11 cellular contexts compared by ENCODE assay signal in genomic region chr1:31007462-31007991, GRCh38. TPM values are rescaled to one million over a fixed set of nuclear protein-coding genes. Genes with fewer than 3 reads are reported as not detected.
A peak's percentile ranks its signal among the peaks of the same experiment; 100 is the strongest.
DNase-seq lines count a peak whose midpoint lies in the region; ATAC-seq and TF ChIP-seq lines count a peak whose summit lies in the region.
"Had no signal": no experiment of that assay in that cellular context is flagged by ENCODE, and none has a peak within 500 bp of the region (broad histone marks: within the 10 kb centered on the region; RNA-seq: fewer than 3 reads in every experiment).

No MANE protein-coding gene starts in this region.

- H3K27me3 Mint-ChIP-seq in activated T-cell treated with anti-CD3 and anti-CD28 coated beads, Interleukin-2, amount 50 U/mL, for 24 hours = no peaks in the 10 kb centered on the region
- no peaks in the 10 kb centered on the region for H3K27me3 Mint-ChIP-seq in activated CD4-positive, alpha-beta memory T cell treated with anti-CD3 and anti-CD28 coated beads, Interleukin-2, amount 10 ng/mL, durations not matched to agents 7 days and 5 days
- no peaks in the 10 kb centered on the region for H3K27me3 Mint-ChIP-seq in stimulated activated naive B cell treated with anti-CD40 and anti-IgM and Interleukin-4, amounts not matched to agents 10 μg/mL and 1 μg/mL and 100 μg/mL, for 72 hours
- H3K27me3 Mint-ChIP-seq: B cell had no signal

- DNase-seq in activated T-cell treated with anti-CD3 and anti-CD28 coated beads, Interleukin-2, amount 50 U/mL, for 24 hours = no peak
- DNase-seq in activated T-cell treated with anti-CD3 and anti-CD28 coated beads for 4 hours (no peak), foreskin keratinocyte (peak; percentile 76 to 90), erythroblast (lab: John Stamatoyannopoulos, UW) (no peak), NCI-H2196 treated with DMSO at 0.1 percent for 48 hours (lab: John Stamatoyannopoulos, UW; ENCODE audit: unreplicated experiment) (no peak)
- no peak for DNase-seq in activated CD4-positive, alpha-beta memory T cell treated with anti-CD3 and anti-CD28 coated beads, Interleukin-2, amount 10 ng/mL, durations not matched to agents 7 days and 5 days
- DNase-seq in stimulated activated naive B cell treated with anti-CD40 and anti-IgM and Interleukin-4, amounts not matched to agents 10 μg/mL and 1 μg/mL and 100 μg/mL, for 72 hours = no peak
- DNase-seq: stimulated activated naive CD4-positive, alpha-beta T cell had no signal

- CTCF ChIA-PET in activated CD4-positive, alpha-beta memory T cell treated with anti-CD3 and anti-CD28 coated beads, Interleukin-2, amount 10 ng/mL, durations not matched to agents 7 days and 5 days (lab: Charles Lee) = interaction anchor here (0.9 kb wide), 1 partner anchor 17 kb away, joined by 3 read pairs; no protein-coding TSS in a partner anchor

- POLR2A ChIA-PET in activated CD4-positive, alpha-beta memory T cell treated with anti-CD3 and anti-CD28 coated beads, Interleukin-2, amount 10 ng/mL, durations not matched to agents 7 days and 5 days (lab: Charles Lee) = interaction anchor here (0.7 to 1.6 kb wide), 6 partner anchors 9 to 58 kb away, joined by 3 to 5 read pairs (median 4); no protein-coding TSS in a partner anchor

- no peaks in the 10 kb centered on the region for H3K27me3 ChIP-seq in foreskin keratinocyte
- H3K27me3 ChIP-seq: neutrophil had no signal

- no peak overlapping the region for H3K27ac ChIP-seq in foreskin keratinocyte
- H3K27ac ChIP-seq: neutrophil had no signal

- H3K4me1 Mint-ChIP-seq in activated T-cell treated with anti-CD3 and anti-CD28 coated beads, Interleukin-2, amount 50 U/mL, for 24 hours (ENCODE audit: low read depth) = peaks cover 81% of the 10 kb centered on the region
- H3K4me1 Mint-ChIP-seq in activated CD4-positive, alpha-beta memory T cell treated with anti-CD3 and anti-CD28 coated beads, Interleukin-2, amount 10 ng/mL, durations not matched to agents 7 days and 5 days = peaks cover 55% of the 10 kb centered on the region
- peaks cover 49 to 86% of the 10 kb centered on the region in 2 donors for H3K4me1 Mint-ChIP-seq in stimulated activated naive B cell treated with anti-CD40 and anti-IgM and Interleukin-4, amounts not matched to agents 10 μg/mL and 1 μg/mL and 100 μg/mL, for 72 hours

- TF ChIP-seq POLR2A in erythroblast (IDR thresholded peaks at IDR 0.05; ENCODE audit: low read length) = no peak

- peaks cover 75% of the 10 kb centered on the region for H3K36me3 Mint-ChIP-seq in activated T-cell treated with anti-CD3 and anti-CD28 coated beads, Interleukin-2, amount 50 U/mL, for 24 hours (ENCODE audit: low read depth)
- H3K36me3 Mint-ChIP-seq in activated CD4-positive, alpha-beta memory T cell treated with anti-CD3 and anti-CD28 coated beads, Interleukin-2, amount 10 ng/mL, durations not matched to agents 7 days and 5 days (ENCODE audit: low read depth) = peaks cover 43% of the 10 kb centered on the region
- peaks cover 48 to 65% of the 10 kb centered on the region in 2 donors for H3K36me3 Mint-ChIP-seq in stimulated activated naive B cell treated with anti-CD40 and anti-IgM and Interleukin-4, amounts not matched to agents 10 μg/mL and 1 μg/mL and 100 μg/mL, for 72 hours

- no peak for TF ChIP-seq CTCF in foreskin keratinocyte (conservative IDR thresholded peaks at IDR 0.05)

- H3K27ac Mint-ChIP-seq in activated T-cell treated with anti-CD3 and anti-CD28 coated beads, Interleukin-2, amount 50 U/mL, for 24 hours = peak overlapping the region; percentile 86
- H3K27ac Mint-ChIP-seq in activated CD4-positive, alpha-beta memory T cell treated with anti-CD3 and anti-CD28 coated beads, Interleukin-2, amount 10 ng/mL, durations not matched to agents 7 days and 5 days = peak overlapping the region; percentile 42
- peak overlapping the region; percentile 93 for H3K27ac Mint-ChIP-seq in stimulated activated naive B cell treated with anti-CD40 and anti-IgM and Interleukin-4, amounts not matched to agents 10 μg/mL and 1 μg/mL and 100 μg/mL, for 72 hours
- H3K27ac Mint-ChIP-seq: B cell had no signal

- no peaks in the 10 kb centered on the region for H3K9me3 Mint-ChIP-seq in activated T-cell treated with anti-CD3 and anti-CD28 coated beads, Interleukin-2, amount 50 U/mL, for 24 hours
- no peaks in the 10 kb centered on the region for H3K9me3 Mint-ChIP-seq in activated CD4-positive, alpha-beta memory T cell treated with anti-CD3 and anti-CD28 coated beads, Interleukin-2, amount 10 ng/mL, durations not matched to agents 7 days and 5 days
- H3K9me3 Mint-ChIP-seq in stimulated activated naive B cell treated with anti-CD40 and anti-IgM and Interleukin-4, amounts not matched to agents 10 μg/mL and 1 μg/mL and 100 μg/mL, for 72 hours = no peaks in the 10 kb centered on the region

- H3K4me1 ChIP-seq in foreskin keratinocyte = peaks cover 66% of the 10 kb centered on the region

- peak; percentile 72 for ATAC-seq in foreskin keratinocyte
- peak; percentile 80 to 88 for ATAC-seq in stimulated activated naive B cell treated with anti-CD40 and anti-IgM and Interleukin-4, amounts not matched to agents 10 μg/mL and 1 μg/mL and 100 μg/mL, for 72 hours (replicated peaks)
- no peak for ATAC-seq in HG02642 (IDR thresholded peaks at IDR 0.05; ENCODE audit: poor library complexity, unreplicated experiment)

- no peak overlapping the region for H3K4me3 Mint-ChIP-seq in activated T-cell treated with anti-CD3 and anti-CD28 coated beads, Interleukin-2, amount 50 U/mL, for 24 hours
- H3K4me3 Mint-ChIP-seq in activated CD4-positive, alpha-beta memory T cell treated with anti-CD3 and anti-CD28 coated beads, Interleukin-2, amount 10 ng/mL, durations not matched to agents 7 days and 5 days = no peak overlapping the region
- H3K4me3 Mint-ChIP-seq in stimulated activated naive B cell treated with anti-CD40 and anti-IgM and Interleukin-4, amounts not matched to agents 10 μg/mL and 1 μg/mL and 100 μg/mL, for 72 hours = peak overlapping the region; percentile 53 to 69
- H3K4me3 Mint-ChIP-seq: B cell had no signal

RNA-seq across cellular contexts. Expression of gene PUM1, which starts 58.0 kb away (rescaled TPM):
- total RNA-seq in activated CD4-positive, alpha-beta memory T cell treated with anti-CD3 and anti-CD28 coated beads, Interleukin-2, amount 10 ng/mL, durations not matched to agents 7 days and 5 days = 10 to 100 TPM; 86.8 to 87.4 TPM
- 54.5 and 56.6 TPM in 2 replicates for total RNA-seq in foreskin keratinocyte
- 10.4 and 11.7 TPM in 2 replicates for polyA plus RNA-seq in foreskin keratinocyte

Comparison
In these comparisons a context has a peak if more than half of its experiments do, and no peak if none do; other contexts are left out.
1. DNase-seq: peak in foreskin keratinocyte (2 of 2); none in activated T-cell treated with anti-CD3 and anti-CD28 coated beads, Interleukin-2, amount 50 U/mL, for 24 hours (single experiment), activated T-cell treated with anti-CD3 and anti-CD28 coated beads for 4 hours (single experiment), activated CD4-positive, alpha-beta memory T cell treated with anti-CD3 and anti-CD28 coated beads, Interleukin-2, amount 10 ng/mL, durations not matched to agents 7 days and 5 days (single experiment), stimulated activated naive B cell treated with anti-CD40 and anti-IgM and Interleukin-4, amounts not matched to agents 10 μg/mL and 1 μg/mL and 100 μg/mL, for 72 hours (single experiment), erythroblast (0 of 2) and NCI-H2196 treated with DMSO at 0.1 percent for 48 hours (single experiment).
2. H3K27ac Mint-ChIP-seq: peak in every context shown above with its lines; median percentile 93 in stimulated activated naive B cell treated with anti-CD40 and anti-IgM and Interleukin-4, amounts not matched to agents 10 μg/mL and 1 μg/mL and 100 μg/mL, for 72 hours; 86 in activated T-cell treated with anti-CD3 and anti-CD28 coated beads, Interleukin-2, amount 50 U/mL, for 24 hours; 42 in activated CD4-positive, alpha-beta memory T cell treated with anti-CD3 and anti-CD28 coated beads, Interleukin-2, amount 10 ng/mL, durations not matched to agents 7 days and 5 days.
3. H3K4me3 Mint-ChIP-seq: peak in stimulated activated naive B cell treated with anti-CD40 and anti-IgM and Interleukin-4, amounts not matched to agents 10 μg/mL and 1 μg/mL and 100 μg/mL, for 72 hours (2 of 2); none in activated T-cell treated with anti-CD3 and anti-CD28 coated beads, Interleukin-2, amount 50 U/mL, for 24 hours (single experiment) and activated CD4-positive, alpha-beta memory T cell treated with anti-CD3 and anti-CD28 coated beads, Interleukin-2, amount 10 ng/mL, durations not matched to agents 7 days and 5 days (single experiment).